ENCODE assay signal across 1 cellular context in the genomic region with DNA sequence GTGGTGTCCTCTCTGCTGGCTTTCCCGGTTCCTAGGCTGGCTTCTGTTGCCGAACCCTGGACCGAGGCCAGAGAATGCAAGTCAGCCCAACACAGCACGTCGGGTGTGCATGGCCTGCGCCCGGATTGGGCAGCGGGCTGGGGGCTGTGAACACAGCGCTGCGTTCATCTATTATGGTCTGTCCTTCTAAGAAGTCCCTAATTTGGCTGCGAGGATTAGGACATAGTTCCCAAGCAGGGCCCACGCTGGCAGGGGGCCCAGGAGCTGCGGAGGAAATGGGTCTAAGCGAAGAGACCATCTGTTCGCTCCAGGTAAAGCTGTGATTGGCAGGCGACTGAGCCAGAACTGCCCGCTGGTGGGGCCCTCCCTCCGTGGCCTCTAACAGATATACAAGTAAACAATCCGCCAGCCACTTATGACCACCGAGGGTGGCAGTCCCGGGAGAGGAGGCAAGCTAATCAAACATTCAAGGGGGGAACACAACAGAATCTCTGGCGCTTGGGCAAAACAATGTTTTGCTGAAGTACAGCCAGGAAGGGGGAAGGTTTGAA.
TF ChIP-seq lines count a peak whose summit lies in the region.

No MANE protein-coding gene starts in this region.

TF ChIP-seq in HepG2, 621 proteins besides CTCF, POLR2A, EP300 and RAD21 (continues in another document):
- TF ChIP-seq, protein P1, sequence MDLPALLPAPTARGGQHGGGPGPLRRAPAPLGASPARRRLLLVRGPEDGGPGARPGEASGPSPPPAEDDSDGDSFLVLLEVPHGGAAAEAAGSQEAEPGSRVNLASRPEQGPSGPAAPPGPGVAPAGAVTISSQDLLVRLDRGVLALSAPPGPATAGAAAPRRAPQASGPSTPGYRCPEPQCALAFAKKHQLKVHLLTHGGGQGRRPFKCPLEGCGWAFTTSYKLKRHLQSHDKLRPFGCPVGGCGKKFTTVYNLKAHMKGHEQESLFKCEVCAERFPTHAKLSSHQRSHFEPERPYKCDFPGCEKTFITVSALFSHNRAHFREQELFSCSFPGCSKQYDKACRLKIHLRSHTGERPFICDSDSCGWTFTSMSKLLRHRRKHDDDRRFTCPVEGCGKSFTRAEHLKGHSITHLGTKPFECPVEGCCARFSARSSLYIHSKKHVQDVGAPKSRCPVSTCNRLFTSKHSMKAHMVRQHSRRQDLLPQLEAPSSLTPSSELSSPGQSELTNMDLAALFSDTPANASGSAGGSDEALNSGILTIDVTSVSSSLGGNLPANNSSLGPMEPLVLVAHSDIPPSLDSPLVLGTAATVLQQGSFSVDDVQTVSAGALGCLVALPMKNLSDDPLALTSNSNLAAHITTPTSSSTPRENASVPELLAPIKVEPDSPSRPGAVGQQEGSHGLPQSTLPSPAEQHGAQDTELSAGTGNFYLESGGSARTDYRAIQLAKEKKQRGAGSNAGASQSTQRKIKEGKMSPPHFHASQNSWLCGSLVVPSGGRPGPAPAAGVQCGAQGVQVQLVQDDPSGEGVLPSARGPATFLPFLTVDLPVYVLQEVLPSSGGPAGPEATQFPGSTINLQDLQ (CRISPR knock-in tag; IDR thresholded peaks at IDR 0.05) = no peak
- TF ChIP-seq, protein P2, sequence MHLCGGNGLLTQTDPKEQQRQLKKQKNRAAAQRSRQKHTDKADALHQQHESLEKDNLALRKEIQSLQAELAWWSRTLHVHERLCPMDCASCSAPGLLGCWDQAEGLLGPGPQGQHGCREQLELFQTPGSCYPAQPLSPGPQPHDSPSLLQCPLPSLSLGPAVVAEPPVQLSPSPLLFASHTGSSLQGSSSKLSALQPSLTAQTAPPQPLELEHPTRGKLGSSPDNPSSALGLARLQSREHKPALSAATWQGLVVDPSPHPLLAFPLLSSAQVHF (CRISPR knock-in tag; IDR thresholded peaks at IDR 0.05) = no peak
- TF ChIP-seq SP1 (IDR thresholded peaks at IDR 0.05) = no peak
- TF ChIP-seq SP1 (CRISPR knock-in tag; IDR thresholded peaks at IDR 0.05) = 0 out of 2 replicates have a peak, but pooled peaks have one; percentile 20
- TF ChIP-seq RAD51 (IDR thresholded peaks at IDR 0.05; ENCODE audit: borderline replicate concordance) = no peak
- TF ChIP-seq, protein P3, sequence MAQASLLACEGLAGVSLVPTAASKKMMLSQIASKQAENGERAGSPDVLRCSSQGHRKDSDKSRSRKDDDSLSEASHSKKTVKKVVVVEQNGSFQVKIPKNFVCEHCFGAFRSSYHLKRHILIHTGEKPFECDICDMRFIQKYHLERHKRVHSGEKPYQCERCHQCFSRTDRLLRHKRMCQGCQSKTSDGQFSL (CRISPR knock-in tag; IDR thresholded peaks at IDR 0.05) = no peak
- no peak for TF ChIP-seq NCOA5 (CRISPR knock-in tag; IDR thresholded peaks at IDR 0.05)
- 0 out of 2 replicates have a peak, but pooled peaks have one; percentile 35 for TF ChIP-seq POLR2AphosphoS5 (IDR thresholded peaks at IDR 0.05; ENCODE audit: low read depth, low read length)
- no peak for TF ChIP-seq GTF2F1 (IDR thresholded peaks at IDR 0.05; ENCODE audit: low read length)
- TF ChIP-seq ZNF629 (CRISPR knock-in tag; conservative IDR thresholded peaks at IDR 0.05) = peak; percentile 56; the same call in 1 of the 2 replicates
- TF ChIP-seq, protein P4, sequence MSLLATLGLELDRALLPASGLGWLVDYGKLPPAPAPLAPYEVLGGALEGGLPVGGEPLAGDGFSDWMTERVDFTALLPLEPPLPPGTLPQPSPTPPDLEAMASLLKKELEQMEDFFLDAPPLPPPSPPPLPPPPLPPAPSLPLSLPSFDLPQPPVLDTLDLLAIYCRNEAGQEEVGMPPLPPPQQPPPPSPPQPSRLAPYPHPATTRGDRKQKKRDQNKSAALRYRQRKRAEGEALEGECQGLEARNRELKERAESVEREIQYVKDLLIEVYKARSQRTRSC (CRISPR knock-in tag; IDR thresholded peaks at IDR 0.05; ENCODE audit: low read depth) = 0 out of 2 replicates have a peak, but pooled peaks have one; percentile 39
- TF ChIP-seq, protein P5, sequence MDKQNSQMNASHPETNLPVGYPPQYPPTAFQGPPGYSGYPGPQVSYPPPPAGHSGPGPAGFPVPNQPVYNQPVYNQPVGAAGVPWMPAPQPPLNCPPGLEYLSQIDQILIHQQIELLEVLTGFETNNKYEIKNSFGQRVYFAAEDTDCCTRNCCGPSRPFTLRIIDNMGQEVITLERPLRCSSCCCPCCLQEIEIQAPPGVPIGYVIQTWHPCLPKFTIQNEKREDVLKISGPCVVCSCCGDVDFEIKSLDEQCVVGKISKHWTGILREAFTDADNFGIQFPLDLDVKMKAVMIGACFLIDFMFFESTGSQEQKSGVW (CRISPR knock-in tag; IDR thresholded peaks at IDR 0.05; ENCODE audit: borderline replicate concordance) = no peak
- TF ChIP-seq NFIC (IDR thresholded peaks at IDR 0.05; ENCODE audit: low read length) = 0 out of 2 replicates have a peak, but pooled peaks have one; percentile 27
- TF ChIP-seq ZNF3 (CRISPR knock-in tag; IDR thresholded peaks at IDR 0.05) = no peak
- TF ChIP-seq ZNF264 (CRISPR knock-in tag; IDR thresholded peaks at IDR 0.05) = 0 out of 2 replicates have a peak, but pooled peaks have one; percentile 26
- TF ChIP-seq, protein P6, sequence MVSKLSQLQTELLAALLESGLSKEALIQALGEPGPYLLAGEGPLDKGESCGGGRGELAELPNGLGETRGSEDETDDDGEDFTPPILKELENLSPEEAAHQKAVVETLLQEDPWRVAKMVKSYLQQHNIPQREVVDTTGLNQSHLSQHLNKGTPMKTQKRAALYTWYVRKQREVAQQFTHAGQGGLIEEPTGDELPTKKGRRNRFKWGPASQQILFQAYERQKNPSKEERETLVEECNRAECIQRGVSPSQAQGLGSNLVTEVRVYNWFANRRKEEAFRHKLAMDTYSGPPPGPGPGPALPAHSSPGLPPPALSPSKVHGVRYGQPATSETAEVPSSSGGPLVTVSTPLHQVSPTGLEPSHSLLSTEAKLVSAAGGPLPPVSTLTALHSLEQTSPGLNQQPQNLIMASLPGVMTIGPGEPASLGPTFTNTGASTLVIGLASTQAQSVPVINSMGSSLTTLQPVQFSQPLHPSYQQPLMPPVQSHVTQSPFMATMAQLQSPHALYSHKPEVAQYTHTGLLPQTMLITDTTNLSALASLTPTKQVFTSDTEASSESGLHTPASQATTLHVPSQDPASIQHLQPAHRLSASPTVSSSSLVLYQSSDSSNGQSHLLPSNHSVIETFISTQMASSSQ (IDR thresholded peaks at IDR 0.05; ENCODE audit: low read depth) = no peak
- TF ChIP-seq, protein P6 (CRISPR knock-in tag; IDR thresholded peaks at IDR 0.05; ENCODE audit: borderline replicate concordance) = no peak
- no peak for TF ChIP-seq LCORL (IDR thresholded peaks at IDR 0.05)
- TF ChIP-seq LCORL (CRISPR knock-in tag; IDR thresholded peaks at IDR 0.05) = peak; percentile 73; the same call in 1 of the 2 replicates
- peak; percentile 53 for TF ChIP-seq ZFY (CRISPR knock-in tag; IDR thresholded peaks at IDR 0.05)
- TF ChIP-seq SOX6 (IDR thresholded peaks at IDR 0.05) = no peak
- 0 out of 2 replicates have a peak, but pooled peaks have one; percentile 44 for TF ChIP-seq SOX6 (CRISPR knock-in tag; IDR thresholded peaks at IDR 0.05)
- no peak for TF ChIP-seq ZNF501 (CRISPR knock-in tag; IDR thresholded peaks at IDR 0.05)
- TF ChIP-seq, protein P7, sequence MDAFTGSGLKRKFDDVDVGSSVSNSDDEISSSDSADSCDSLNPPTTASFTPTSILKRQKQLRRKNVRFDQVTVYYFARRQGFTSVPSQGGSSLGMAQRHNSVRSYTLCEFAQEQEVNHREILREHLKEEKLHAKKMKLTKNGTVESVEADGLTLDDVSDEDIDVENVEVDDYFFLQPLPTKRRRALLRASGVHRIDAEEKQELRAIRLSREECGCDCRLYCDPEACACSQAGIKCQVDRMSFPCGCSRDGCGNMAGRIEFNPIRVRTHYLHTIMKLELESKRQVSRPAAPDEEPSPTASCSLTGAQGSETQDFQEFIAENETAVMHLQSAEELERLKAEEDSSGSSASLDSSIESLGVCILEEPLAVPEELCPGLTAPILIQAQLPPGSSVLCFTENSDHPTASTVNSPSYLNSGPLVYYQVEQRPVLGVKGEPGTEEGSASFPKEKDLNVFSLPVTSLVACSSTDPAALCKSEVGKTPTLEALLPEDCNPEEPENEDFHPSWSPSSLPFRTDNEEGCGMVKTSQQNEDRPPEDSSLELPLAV (CRISPR knock-in tag; conservative IDR thresholded peaks at IDR 0.05; ENCODE audit: low read depth) = no peak
- TF ChIP-seq SP2 (CRISPR knock-in tag; IDR thresholded peaks at IDR 0.05) = no peak
- TF ChIP-seq ASH2L (IDR thresholded peaks at IDR 0.05; ENCODE audit: insufficient read length, low read depth, low read length) = peak; percentile 20
- TF ChIP-seq REL (CRISPR knock-in tag; conservative IDR thresholded peaks at IDR 0.05) = no peak
- TF ChIP-seq CREB1 (IDR thresholded peaks at IDR 0.05) = no peak
- TF ChIP-seq CREB1 (CRISPR knock-in tag; IDR thresholded peaks at IDR 0.05) = 0 out of 2 replicates have a peak, but pooled peaks have one; percentile 30
- TF ChIP-seq, protein P8, sequence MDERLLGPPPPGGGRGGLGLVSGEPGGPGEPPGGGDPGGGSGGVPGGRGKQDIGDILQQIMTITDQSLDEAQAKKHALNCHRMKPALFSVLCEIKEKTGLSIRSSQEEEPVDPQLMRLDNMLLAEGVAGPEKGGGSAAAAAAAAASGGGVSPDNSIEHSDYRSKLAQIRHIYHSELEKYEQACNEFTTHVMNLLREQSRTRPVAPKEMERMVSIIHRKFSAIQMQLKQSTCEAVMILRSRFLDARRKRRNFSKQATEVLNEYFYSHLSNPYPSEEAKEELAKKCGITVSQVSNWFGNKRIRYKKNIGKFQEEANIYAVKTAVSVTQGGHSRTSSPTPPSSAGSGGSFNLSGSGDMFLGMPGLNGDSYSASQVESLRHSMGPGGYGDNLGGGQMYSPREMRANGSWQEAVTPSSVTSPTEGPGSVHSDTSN (CRISPR knock-in tag; IDR thresholded peaks at IDR 0.05) = peak; percentile 83
- no peak for TF ChIP-seq PLRG1 (conservative IDR thresholded peaks at IDR 0.05)
- TF ChIP-seq MIER3 (CRISPR knock-in tag; IDR thresholded peaks at IDR 0.05; ENCODE audit: borderline replicate concordance) = 0 out of 2 replicates have a peak, but pooled peaks have one; percentile 22
- no peak for TF ChIP-seq ZSCAN29 (CRISPR knock-in tag; conservative IDR thresholded peaks at IDR 0.05)
- TF ChIP-seq, protein P9, sequence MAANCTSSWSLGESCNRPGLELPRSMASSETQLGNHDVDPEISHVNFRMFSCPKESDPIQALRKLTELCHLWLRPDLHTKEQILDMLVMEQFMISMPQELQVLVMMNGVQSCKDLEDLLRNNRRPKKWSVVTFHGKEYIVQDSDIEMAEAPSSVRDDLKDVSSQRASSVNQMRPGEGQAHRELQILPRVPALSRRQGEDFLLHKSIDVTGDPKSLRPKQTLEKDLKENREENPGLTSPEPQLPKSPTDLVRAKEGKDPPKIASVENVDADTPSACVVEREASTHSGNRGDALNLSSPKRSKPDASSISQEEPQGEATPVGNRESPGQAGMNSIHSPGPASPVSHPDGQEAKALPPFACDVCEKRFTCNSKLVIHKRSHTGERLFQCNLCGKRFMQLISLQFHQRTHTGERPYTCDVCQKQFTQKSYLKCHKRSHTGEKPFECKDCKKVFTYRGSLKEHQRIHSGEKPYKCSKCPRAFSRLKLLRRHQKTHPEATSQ (CRISPR knock-in tag; IDR thresholded peaks at IDR 0.05; ENCODE audit: borderline replicate concordance) = no peak
- TF ChIP-seq ZNF10 (CRISPR knock-in tag; IDR thresholded peaks at IDR 0.05; ENCODE audit: borderline replicate concordance, low read depth) = no peak
- no peak for TF ChIP-seq ZNF552 (CRISPR knock-in tag; IDR thresholded peaks at IDR 0.05; ENCODE audit: borderline replicate concordance)
- 0 out of 2 replicates have a peak, but pooled peaks have one; percentile 13 for TF ChIP-seq TBX3 (IDR thresholded peaks at IDR 0.05; ENCODE audit: borderline replicate concordance)
- TF ChIP-seq HDAC2 (CRISPR knock-in tag; IDR thresholded peaks at IDR 0.05) = 0 out of 2 replicates have a peak, but pooled peaks have one; percentile 30
- TF ChIP-seq, protein P10, sequence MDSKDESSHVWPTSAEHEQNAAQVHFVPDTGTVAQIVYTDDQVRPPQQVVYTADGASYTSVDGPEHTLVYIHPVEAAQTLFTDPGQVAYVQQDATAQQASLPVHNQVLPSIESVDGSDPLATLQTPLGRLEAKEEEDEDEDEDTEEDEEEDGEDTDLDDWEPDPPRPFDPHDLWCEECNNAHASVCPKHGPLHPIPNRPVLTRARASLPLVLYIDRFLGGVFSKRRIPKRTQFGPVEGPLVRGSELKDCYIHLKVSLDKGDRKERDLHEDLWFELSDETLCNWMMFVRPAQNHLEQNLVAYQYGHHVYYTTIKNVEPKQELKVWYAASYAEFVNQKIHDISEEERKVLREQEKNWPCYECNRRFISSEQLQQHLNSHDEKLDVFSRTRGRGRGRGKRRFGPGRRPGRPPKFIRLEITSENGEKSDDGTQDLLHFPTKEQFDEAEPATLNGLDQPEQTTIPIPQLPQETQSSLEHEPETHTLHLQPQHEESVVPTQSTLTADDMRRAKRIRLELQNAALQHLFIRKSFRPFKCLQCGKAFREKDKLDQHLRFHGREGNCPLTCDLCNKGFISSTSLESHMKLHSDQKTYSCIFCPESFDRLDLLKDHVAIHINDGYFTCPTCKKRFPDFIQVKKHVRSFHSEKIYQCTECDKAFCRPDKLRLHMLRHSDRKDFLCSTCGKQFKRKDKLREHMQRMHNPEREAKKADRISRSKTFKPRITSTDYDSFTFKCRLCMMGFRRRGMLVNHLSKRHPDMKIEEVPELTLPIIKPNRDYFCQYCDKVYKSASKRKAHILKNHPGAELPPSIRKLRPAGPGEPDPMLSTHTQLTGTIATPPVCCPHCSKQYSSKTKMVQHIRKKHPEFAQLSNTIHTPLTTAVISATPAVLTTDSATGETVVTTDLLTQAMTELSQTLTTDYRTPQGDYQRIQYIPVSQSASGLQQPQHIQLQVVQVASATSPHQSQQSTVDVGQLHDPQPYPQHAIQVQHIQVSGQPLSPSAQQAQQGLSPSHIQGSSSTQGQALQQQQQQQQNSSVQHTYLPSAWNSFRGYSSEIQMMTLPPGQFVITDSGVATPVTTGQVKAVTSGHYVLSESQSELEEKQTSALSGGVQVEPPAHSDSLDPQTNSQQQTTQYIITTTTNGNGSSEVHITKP (CRISPR knock-in tag; IDR thresholded peaks at IDR 0.05; ENCODE audit: low read depth) = no peak; the same call in 1 of the 2 replicates
- peak; percentile 59; the same call in 1 of the 2 replicates for TF ChIP-seq KAT8 (CRISPR knock-in tag; IDR thresholded peaks at IDR 0.05)
- TF ChIP-seq PHF8 (CRISPR knock-in tag; IDR thresholded peaks at IDR 0.05) = peak; percentile 25
